ENCODE assay signal across 16 cellular contexts in genomic region chrX:14915596-14915995, GRCh38. TPM values are rescaled to one million over a fixed set of nuclear protein-coding genes. Genes with fewer than 3 reads are reported as not detected.
DNase-seq lines count a peak whose midpoint lies in the region; ATAC-seq and TF ChIP-seq lines count a peak whose summit lies in the region.
"Had no signal": no experiment of that assay in that cellular context is flagged by ENCODE, and none has a peak within 500 bp of the region (broad histone marks: within the 10 kb centered on the region; RNA-seq: fewer than 3 reads in every experiment).

No MANE protein-coding gene starts in this region.

- H3K9me3 ChIP-seq in SJCRH30 (replicated peaks) (no peaks in the 10 kb centered on the region), spleen (no peaks in the 10 kb centered on the region)

- H3K27ac ChIP-seq in SJCRH30 (no peak overlapping the region), spleen (no peak overlapping the region)
- H3K27ac ChIP-seq: KMS-11, PC-9 had no signal

- DNase-seq in activated naive CD4-positive, alpha-beta T cell treated with anti-CD3 and anti-CD28 coated beads, Interleukin-2, amount 50 U/mL, for 72 hours (ENCODE audit: low spot score in 2 of 2) = no peak
- no peak for DNase-seq in activated naive CD4-positive, alpha-beta T cell (lab: John Stamatoyannopoulos, UW)
- DNase-seq in SJCRH30 = peak; percentile 15 to 17
- peak; percentile 26 for DNase-seq in kidney tubule cell (ENCODE audit: low spot score)
- no peak for DNase-seq in spleen
- no peak for DNase-seq in NCI-H1048 (lab: John Stamatoyannopoulos, UW)
- DNase-seq in NCI-H2171 (lab: John Stamatoyannopoulos, UW) = no peak
- DNase-seq in Kasumi-1 (lab: John Stamatoyannopoulos, UW) = no peak
- DNase-seq: C1 segment of cervical spinal cord, DMS 273 treated with DMSO at 0.1 percent for 48 hours, NCI-H1417, NCI-H187 treated with DMSO at 0.1 percent for 48 hours, NCI-H446, PC-9 had no signal

- H3K27me3 ChIP-seq in SJCRH30 (no peaks in the 10 kb centered on the region), spleen (replicated peaks in 1 of 7) (no peaks in the 10 kb centered on the region)

- H3K9me3 Mint-ChIP-seq in activated naive CD4-positive, alpha-beta T cell treated with anti-CD3 and anti-CD28 coated beads, Interleukin-2, amount 50 U/mL, for 72 hours = no peaks in the 10 kb centered on the region

- H3K36me3 ChIP-seq in SJCRH30 (peaks cover 27% of the 10 kb centered on the region), spleen (peaks cover 0 to 99% (median 17%) of the 10 kb centered on the region in 6 donors)

- intact Hi-C loops in spleen (cut with DNase I; ENCODE audit: low total_unique reads) = no loop called here

- no peak for TF ChIP-seq CTCF in spleen (IDR thresholded peaks at IDR 0.05 in 8 of 11, conservative IDR thresholded peaks at IDR 0.05 in 3 of 11)

- H3K4me1 ChIP-seq in SJCRH30 = no peaks in the 10 kb centered on the region
- H3K4me1 ChIP-seq in spleen = no peaks in the 10 kb centered on the region

- 87 to 93% (median 92%) methylated on average over 3 of the region's 3 CpGs for WGBS in spleen, 5 donors

- peaks cover 0 to 5% of the 10 kb centered on the region in 2 donors for H3K36me3 Mint-ChIP-seq in activated naive CD4-positive, alpha-beta T cell treated with anti-CD3 and anti-CD28 coated beads, Interleukin-2, amount 50 U/mL, for 72 hours

- no peak overlapping the region for H3K27ac Mint-ChIP-seq in activated naive CD4-positive, alpha-beta T cell treated with anti-CD3 and anti-CD28 coated beads, Interleukin-2, amount 50 U/mL, for 72 hours

- peak; percentile 31 to 54 for ATAC-seq in activated naive CD4-positive, alpha-beta T cell treated with anti-CD3 and anti-CD28 coated beads, Interleukin-2, amount 50 U/mL, for 72 hours
- ATAC-seq: Right ventricle myocardium inferior had no signal

- TF ChIP-seq POLR2A in spleen (IDR thresholded peaks at IDR 0.05) = no peak

- H3K4me3 ChIP-seq in SJCRH30 (no peak overlapping the region), spleen (no peak overlapping the region)
- H3K4me3 ChIP-seq: PC-9 had no signal

RNA-seq across cellular contexts. Expression of gene MOSPD2, which starts 42.4 kb away (rescaled TPM):
- total RNA-seq in activated naive CD4-positive, alpha-beta T cell treated with anti-CD3 and anti-CD28 coated beads, Interleukin-2, amount 50 U/mL, for 72 hours = 10 to 100 TPM; 19.0 to 21.1 TPM
- total RNA-seq in SJCRH30 (2014; rRNA removed; shearing (Covaris generic)) = 14.0 and 17.0 TPM in 2 replicates
- 10 to 100 TPM; 22.8 to 40.5 (median 33.4) TPM for total RNA-seq in spleen
- polyA plus RNA-seq in spleen = 1 to 10 TPM; 3.2 to 6.0 (median 4.2) TPM

RNA-seq across cellular contexts. Expression of gene FANCB, which starts 42.7 kb away (rescaled TPM):
- 10 to 100 TPM; 20.9 to 21.8 TPM for total RNA-seq in activated naive CD4-positive, alpha-beta T cell treated with anti-CD3 and anti-CD28 coated beads, Interleukin-2, amount 50 U/mL, for 72 hours
- total RNA-seq in SJCRH30 (2014; rRNA removed; shearing (Covaris generic)) = 44.4 and 53.8 TPM in 2 replicates
- 1 to 10 TPM; 3.2 to 4.3 (median 3.9) TPM for total RNA-seq in spleen
- 1 to 10 TPM in 1 of 3 donors, under 1 TPM in 2; 0.54 to 1.2 (median 0.64) TPM for polyA plus RNA-seq in spleen

Comparison
In these comparisons a context has a peak if more than half of its experiments do, and no peak if none do; other contexts are left out.
1. DNase-seq: peak in SJCRH30 (2 of 2) and kidney tubule cell (single experiment); none in activated naive CD4-positive, alpha-beta T cell treated with anti-CD3 and anti-CD28 coated beads, Interleukin-2, amount 50 U/mL, for 72 hours (0 of 2), activated naive CD4-positive, alpha-beta T cell (0 of 4), spleen (single experiment), NCI-H1048 (single experiment), NCI-H2171 (single experiment) and Kasumi-1 (0 of 2).